15 cellular contexts compared by ENCODE assay signal in genomic region chr10:24784061-24784460, GRCh38.
"Had no signal": no experiment of that assay in that cellular context is flagged by ENCODE, and none has a peak within 500 bp of the region (broad histone marks: within the 10 kb centered on the region; RNA-seq: fewer than 3 reads in every experiment).

No MANE protein-coding gene starts in this region.

- H3K27me3 ChIP-seq: gastroesophageal sphincter, ovary, tibial artery had no signal

- H3K4me1 ChIP-seq: gastroesophageal sphincter, tibial artery had no signal

- H3K4me3 Mint-ChIP-seq: activated CD8-positive, alpha-beta memory T cell treated with anti-CD3 and anti-CD28 coated beads, Interleukin-2, amount 10 ng/mL, durations not matched to agents 7 days and 5 days; activated naive CD4-positive, alpha-beta T cell treated with anti-CD3 and anti-CD28 coated beads, Interleukin-2, amount 50 U/mL, for 24 hours; activated T-cell treated with anti-CD3 and anti-CD28 coated beads, Interleukin-2, amount 50 U/mL, for 24 hours; stimulated activated naive CD8-positive, alpha-beta T cell treated with anti-CD3 and anti-CD28 coated beads, Interleukin-15, amount 100 ng/mL, for 72 hours had no signal

- H3K9me3 Mint-ChIP-seq: activated naive CD4-positive, alpha-beta T cell treated with anti-CD3 and anti-CD28 coated beads, Interleukin-2, amount 50 U/mL, for 24 hours; activated T-cell treated with anti-CD3 and anti-CD28 coated beads, Interleukin-2, amount 50 U/mL, for 24 hours had no signal

- H3K9me3 ChIP-seq: gastroesophageal sphincter, ovary, tibial artery had no signal

- H3K4me3 ChIP-seq: gastroesophageal sphincter, ovary, skin epidermis, tibial artery had no signal

- H3K27me3 Mint-ChIP-seq: activated CD8-positive, alpha-beta memory T cell treated with anti-CD3 and anti-CD28 coated beads, Interleukin-2, amount 10 ng/mL, durations not matched to agents 7 days and 5 days; activated naive CD4-positive, alpha-beta T cell treated with anti-CD3 and anti-CD28 coated beads, Interleukin-2, amount 50 U/mL, for 24 hours; activated T-cell treated with anti-CD3 and anti-CD28 coated beads, Interleukin-2, amount 50 U/mL, for 24 hours; stimulated activated naive CD8-positive, alpha-beta T cell treated with anti-CD3 and anti-CD28 coated beads, Interleukin-15, amount 100 ng/mL, for 72 hours had no signal

- H3K27ac ChIP-seq: gastroesophageal sphincter, ovary, skin epidermis, tibial artery had no signal

- ATAC-seq: activated CD8-positive, alpha-beta memory T cell treated with anti-CD3 and anti-CD28 coated beads, Interleukin-2, amount 10 ng/mL, durations not matched to agents 7 days and 5 days; gastroesophageal sphincter; left colon; stimulated activated naive CD8-positive, alpha-beta T cell treated with anti-CD3 and anti-CD28 coated beads, Interleukin-15, amount 100 ng/mL, for 72 hours had no signal

- H3K4me1 Mint-ChIP-seq: activated CD8-positive, alpha-beta memory T cell treated with anti-CD3 and anti-CD28 coated beads, Interleukin-2, amount 10 ng/mL, durations not matched to agents 7 days and 5 days; activated naive CD4-positive, alpha-beta T cell treated with anti-CD3 and anti-CD28 coated beads, Interleukin-2, amount 50 U/mL, for 24 hours; stimulated activated naive CD8-positive, alpha-beta T cell treated with anti-CD3 and anti-CD28 coated beads, Interleukin-15, amount 100 ng/mL, for 72 hours had no signal

- DNase-seq: activated CD4-positive, alpha-beta T cell treated with anti-CD3 and anti-CD28 coated beads for 1 hour; activated CD4-positive, alpha-beta T cell treated with anti-CD3 and anti-CD28 coated beads, Interleukin-2, amount 50 U/mL, for 48 hours; activated CD8-positive, alpha-beta memory T cell treated with anti-CD3 and anti-CD28 coated beads, Interleukin-2, amount 10 ng/mL, durations not matched to agents 7 days and 5 days; activated effector memory CD4-positive, alpha-beta T cell treated with Interleukin-2 at 50 U/mL for 16 hours; activated T-cell treated with anti-CD3 and anti-CD28 coated beads, Interleukin-2, amount 50 U/mL, for 24 hours; amniotic stem cell; left colon; ovary; stimulated activated CD4-positive, alpha-beta T cell treated with anti-CD3 and anti-CD28 coated beads, Interleukin-4, amount 100 ng/mL, for 4 hours; stimulated activated naive CD8-positive, alpha-beta T cell treated with anti-CD3 and anti-CD28 coated beads, Interleukin-15, amount 100 ng/mL, for 72 hours; T-helper 9 cell; tibial artery had no signal

- H3K36me3 ChIP-seq: gastroesophageal sphincter, ovary, tibial artery had no signal

- H3K27ac Mint-ChIP-seq: activated CD8-positive, alpha-beta memory T cell treated with anti-CD3 and anti-CD28 coated beads, Interleukin-2, amount 10 ng/mL, durations not matched to agents 7 days and 5 days; activated naive CD4-positive, alpha-beta T cell treated with anti-CD3 and anti-CD28 coated beads, Interleukin-2, amount 50 U/mL, for 24 hours; activated T-cell treated with anti-CD3 and anti-CD28 coated beads, Interleukin-2, amount 50 U/mL, for 24 hours; stimulated activated naive CD8-positive, alpha-beta T cell treated with anti-CD3 and anti-CD28 coated beads, Interleukin-15, amount 100 ng/mL, for 72 hours had no signal

- H3K36me3 Mint-ChIP-seq: activated naive CD4-positive, alpha-beta T cell treated with anti-CD3 and anti-CD28 coated beads, Interleukin-2, amount 50 U/mL, for 24 hours had no signal
